7 cellular contexts compared by ENCODE assay signal in the genomic region with DNA sequence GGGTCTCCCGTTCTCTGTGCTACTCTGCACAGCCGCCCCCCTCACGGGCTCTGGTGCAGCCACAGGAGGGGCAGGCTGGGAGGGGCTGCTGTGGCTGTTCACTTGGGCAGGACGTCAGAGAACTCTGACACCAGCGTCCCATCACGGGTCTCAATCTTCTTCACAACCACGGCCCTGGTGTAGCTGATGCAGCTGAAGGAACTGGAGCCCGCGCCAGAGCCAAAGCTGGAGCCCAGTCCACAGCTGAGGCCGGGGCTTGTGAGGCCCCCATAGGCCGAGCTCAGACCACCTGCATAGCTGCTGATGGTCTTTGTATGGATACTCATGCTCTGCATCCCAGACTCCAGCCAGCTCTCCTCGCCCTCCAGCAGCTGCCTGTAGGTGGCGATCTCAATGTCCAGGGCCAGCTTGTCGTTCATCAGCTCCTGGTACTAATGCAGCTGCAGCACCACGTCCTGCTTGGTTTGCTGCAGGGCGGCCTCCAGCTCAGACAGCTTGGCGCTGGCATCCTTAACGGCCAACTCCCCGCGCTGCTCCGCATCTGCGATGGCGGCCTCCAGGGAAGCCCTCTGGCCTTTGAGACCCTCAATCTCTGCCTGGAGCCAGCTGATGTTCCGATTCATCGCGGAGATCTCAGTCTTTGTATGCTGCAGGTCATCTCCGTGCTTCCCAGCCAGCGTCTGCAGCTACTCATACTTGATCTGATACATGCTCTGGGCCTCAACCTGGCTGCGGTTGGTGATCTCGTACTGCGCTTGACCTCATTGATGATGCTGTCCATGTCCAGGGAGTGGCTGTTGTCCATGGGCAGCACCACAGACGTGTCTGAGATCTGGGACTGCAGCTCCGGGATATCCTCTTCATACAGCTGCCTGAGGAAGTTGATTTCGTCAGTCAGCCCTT. TPM values are rescaled to one million over a fixed set of nuclear protein-coding genes. Genes with fewer than 3 reads are reported as not detected.
A peak's percentile ranks its signal among the peaks of the same experiment; 100 is the strongest.
DNase-seq lines count a peak whose midpoint lies in the region; ATAC-seq and TF ChIP-seq lines count a peak whose summit lies in the region.

No MANE protein-coding gene starts in this region.

- H3K4me3 ChIP-seq in GM12864 (ENCODE audit: low read depth, low read length), result no peak overlapping the region
- no peak overlapping the region for H3K4me3 ChIP-seq in foreskin fibroblast (ENCODE audit: low read depth in 1 of 2, low read length in 2 of 2)
- H3K4me3 ChIP-seq in psoas muscle, result no peak overlapping the region
- no peak overlapping the region for H3K4me3 ChIP-seq in coronary artery

- ATAC-seq in psoas muscle, result no peak
- no peak for ATAC-seq in HG03457 (IDR thresholded peaks at IDR 0.05; ENCODE audit: unreplicated experiment)

- TF ChIP-seq CTCF in GM12864 (IDR thresholded peaks at IDR 0.05; ENCODE audit: low read depth, low read length, missing control alignments) (peak; percentile 52), foreskin fibroblast (IDR thresholded peaks at IDR 0.05; ENCODE audit: low read depth, low read length) (peak; percentile 63), psoas muscle (IDR thresholded peaks at IDR 0.05) (peak; percentile 35), coronary artery (IDR thresholded peaks at IDR 0.05) (no peak)

- no peaks in the 10 kb centered on the region for H3K4me1 ChIP-seq in psoas muscle

- H3K36me3 ChIP-seq in psoas muscle (ENCODE audit: insufficient read depth in 1 of 2, low read depth in 1 of 2), result no peaks in the 10 kb centered on the region

- H3K9me3 ChIP-seq in psoas muscle, result no peaks in the 10 kb centered on the region

- 56 to 58% (median 57%) methylated on average over 34 of the region's 34 CpGs for WGBS in psoas muscle, 3 donors

- intact Hi-C loops in psoas muscle (cut with DNase I), result no loop called here

- DNase-seq in GM12864 (ENCODE audit: low read depth) (no peak), NCI-H774 (lab: John Stamatoyannopoulos, UW) (peak; percentile 46), foreskin fibroblast (peak; percentile 13 to 57), psoas muscle (peak; percentile 31 to 57), coronary artery (ENCODE audit: low spot score) (no peak), T1000 (lab: John Stamatoyannopoulos, UW) (no peak)

- peaks cover 0 to 4% (median 0%) of the 10 kb centered on the region in 3 donors for H3K27me3 ChIP-seq in psoas muscle (ENCODE audit: insufficient read depth in 3 of 3, low read length in 2 of 3)

- no peak overlapping the region for H3K27ac ChIP-seq in psoas muscle
- H3K27ac ChIP-seq in coronary artery, result no peak overlapping the region

RNA-seq across cellular contexts. Expression of a gene that starts 7.4 kb away (rescaled TPM):
- total RNA-seq in psoas muscle, result 1 to 10 TPM; 1.2 to 3.9 (median 2.3) TPM
- polyA plus RNA-seq in psoas muscle, result 1 to 10 TPM in 1 of 3 donors, under 1 TPM in 2; 0.65 to 3.9 (median 0.66) TPM

RNA-seq across cellular contexts. Expression of a gene that starts 32.9 kb away (rescaled TPM):
- 100 to 1,000 TPM in 3 of 4 donors, 10 to 100 TPM in 1; 94.1 to 196 (median 133) TPM for total RNA-seq in psoas muscle
- polyA plus RNA-seq in psoas muscle, result 100 to 1,000 TPM in 2 of 3 donors, 10 to 100 TPM in 1; 95.3 to 262 (median 120) TPM

RNA-seq across cellular contexts. Expression of a gene that starts 53.0 kb away (rescaled TPM):
- total RNA-seq in psoas muscle, result 1 to 10 TPM; 5.1 to 9.0 (median 6.9) TPM
- 10 to 100 TPM in 1 of 3 donors, 1 to 10 TPM in 2; 8.3 to 11.9 (median 9.0) TPM for polyA plus RNA-seq in psoas muscle

Comparison
In these comparisons a context has a peak if more than half of its experiments do, and no peak if none do; other contexts are left out.
1. DNase-seq: peak in NCI-H774 (single experiment), foreskin fibroblast (2 of 2) and psoas muscle (2 of 2); none in GM12864 (single experiment), coronary artery (single experiment) and T1000 (single experiment).